In genomic region chr10:63273575-63273974, GRCh38 we compare ENCODE assay signal across 12 cellular contexts.
DNase-seq lines count a peak whose midpoint lies in the region; ATAC-seq, FAIRE-seq and TF ChIP-seq lines count a peak whose summit lies in the region.
"Had no signal": no experiment of that assay in that cellular context is flagged by ENCODE, and none has a peak within 500 bp of the region (broad histone marks: within the 10 kb centered on the region; RNA-seq: fewer than 3 reads in every experiment).

No MANE protein-coding gene starts in this region.

- CTCF ChIA-PET in endothelial cell of umbilical vein (lab: Charles Lee) = interaction anchor here (0.6 to 1.3 kb wide), 4 partner anchors 9 to 447 kb away, joined by 3 to 4 read pairs (median 4); no protein-coding TSS in a partner anchor

- TF ChIP-seq CTCF in Peyer's patch (IDR thresholded peaks at IDR 0.05) (no peak), endothelial cell of umbilical vein (IDR thresholded peaks at IDR 0.05; ENCODE audit: extremely low read depth in 1 of 2, insufficient read depth in 1 of 2, low read depth in 1 of 2, low read length in 2 of 2) (no peak)

- H3K4me3 ChIP-seq in Peyer's patch (no peak overlapping the region), endothelial cell of umbilical vein (replicated peaks in 1 of 3; ENCODE audit: insufficient read depth in 1 of 3, low read depth in 1 of 3, low read length in 3 of 3) (no peak overlapping the region)

- peak overlapping the region; percentile 40 for H3K4me3 Mint-ChIP-seq in activated CD4-positive, alpha-beta T cell treated with anti-CD3 and anti-CD28 coated beads, Interleukin-2, amount 10 ng/mL, durations not matched to agents 24 days and 14 days
- H3K4me3 Mint-ChIP-seq in stimulated activated memory B cell treated with anti-CD40 and anti-IgM and Interleukin-4, amounts not matched to agents 10 μg/mL and 1 μg/mL and 100 μg/mL, for 72 hours = no peak overlapping the region

- peaks cover 22% of the 10 kb centered on the region for H3K4me1 Mint-ChIP-seq in activated CD4-positive, alpha-beta T cell treated with anti-CD3 and anti-CD28 coated beads, Interleukin-2, amount 10 ng/mL, durations not matched to agents 24 days and 14 days
- H3K4me1 Mint-ChIP-seq in stimulated activated memory B cell treated with anti-CD40 and anti-IgM and Interleukin-4, amounts not matched to agents 10 μg/mL and 1 μg/mL and 100 μg/mL, for 72 hours = peaks cover 28% of the 10 kb centered on the region

- no peak for ATAC-seq in stimulated activated memory B cell treated with anti-CD40 and anti-IgM and Interleukin-4, amounts not matched to agents 10 μg/mL and 1 μg/mL and 100 μg/mL, for 72 hours
- ATAC-seq in HG03460 (IDR thresholded peaks at IDR 0.05; ENCODE audit: unreplicated experiment) = no peak
- ATAC-seq: left colon had no signal

- H3K9ac ChIP-seq in endothelial cell of umbilical vein (replicated peaks; ENCODE audit: extremely low read depth, insufficient read depth, low read length) = peak overlapping the region; percentile 70

- intact Hi-C loops in activated CD4-positive, alpha-beta T cell treated with anti-CD3 and anti-CD28 coated beads, Interleukin-2, amount 10 ng/mL, durations not matched to agents 24 days and 14 days (cut with micrococcal nuclease) = no loop called here
- intact Hi-C loops in endothelial cell of umbilical vein (cut with micrococcal nuclease) = no loop called here

- H2AFZ ChIP-seq in endothelial cell of umbilical vein (ENCODE audit: low read depth, low read length) = no peak overlapping the region

- no peaks in the 10 kb centered on the region for H3K36me3 Mint-ChIP-seq in activated CD4-positive, alpha-beta T cell treated with anti-CD3 and anti-CD28 coated beads, Interleukin-2, amount 10 ng/mL, durations not matched to agents 24 days and 14 days (ENCODE audit: low read depth)
- H3K36me3 Mint-ChIP-seq in stimulated activated memory B cell treated with anti-CD40 and anti-IgM and Interleukin-4, amounts not matched to agents 10 μg/mL and 1 μg/mL and 100 μg/mL, for 72 hours = no peaks in the 10 kb centered on the region

- H3K9me3 Mint-ChIP-seq in activated CD4-positive, alpha-beta T cell treated with anti-CD3 and anti-CD28 coated beads, Interleukin-2, amount 10 ng/mL, durations not matched to agents 24 days and 14 days = no peaks in the 10 kb centered on the region
- no peaks in the 10 kb centered on the region for H3K9me3 Mint-ChIP-seq in stimulated activated memory B cell treated with anti-CD40 and anti-IgM and Interleukin-4, amounts not matched to agents 10 μg/mL and 1 μg/mL and 100 μg/mL, for 72 hours

- H3K9me1 ChIP-seq in endothelial cell of umbilical vein (replicated peaks; ENCODE audit: control insufficient read depth, extremely low read depth, insufficient read depth, low read length) = no peaks in the 10 kb centered on the region

- H3K27me3 Mint-ChIP-seq in activated CD4-positive, alpha-beta T cell treated with anti-CD3 and anti-CD28 coated beads, Interleukin-2, amount 10 ng/mL, durations not matched to agents 24 days and 14 days = no peaks in the 10 kb centered on the region
- H3K27me3 Mint-ChIP-seq in stimulated activated memory B cell treated with anti-CD40 and anti-IgM and Interleukin-4, amounts not matched to agents 10 μg/mL and 1 μg/mL and 100 μg/mL, for 72 hours = no peaks in the 10 kb centered on the region

- dilution Hi-C loops in endothelial cell of umbilical vein (cut with MboI; ENCODE audit: extremely low pct_ligation_motif_present, low sequenced_read_pairs) = no loop called here

- POLR2A ChIA-PET in endothelial cell of umbilical vein (lab: Charles Lee) = no interaction called here

- peak overlapping the region; percentile 85 for H3K4me2 ChIP-seq in endothelial cell of umbilical vein (ENCODE audit: insufficient read depth, low read length)

- H3K36me3 ChIP-seq in Peyer's patch (no peaks in the 10 kb centered on the region), endothelial cell of umbilical vein (ENCODE audit: control insufficient read depth in 2 of 2, extremely low read depth in 1 of 2, insufficient read depth in 2 of 2, low read length in 2 of 2) (no peaks in the 10 kb centered on the region)

- no peaks in the 10 kb centered on the region for H4K20me1 ChIP-seq in endothelial cell of umbilical vein (replicated peaks; ENCODE audit: control insufficient read depth, extremely low read depth, insufficient read depth, low read length)

- H3K27me3 ChIP-seq in Peyer's patch (no peaks in the 10 kb centered on the region), endothelial cell of umbilical vein (ENCODE audit: control insufficient read depth in 2 of 2, insufficient read depth in 2 of 2, low read length in 2 of 2) (no peaks in the 10 kb centered on the region)

- H3K4me1 ChIP-seq in Peyer's patch = peaks cover 0 to 14% (median 9%) of the 10 kb centered on the region in 4 donors
- peaks cover 30% of the 10 kb centered on the region for H3K4me1 ChIP-seq in endothelial cell of umbilical vein (ENCODE audit: control insufficient read depth, extremely low read depth, insufficient read depth, low read length)

- H3K27ac ChIP-seq in Peyer's patch (peak overlapping the region in 3 of 4 donors; percentile 16 to 48 (median 24)), endothelial cell of umbilical vein (ENCODE audit: insufficient read depth, low read depth, low read length) (peak overlapping the region; percentile 75)

- no TSS peak for BruUV-seq in endothelial cell of umbilical vein (replicated peaks; lab: Mats Ljungman, UMichigan)

- TF ChIP-seq POLR2A in Peyer's patch (IDR thresholded peaks at IDR 0.05) (no peak), endothelial cell of umbilical vein (IDR thresholded peaks at IDR 0.05; ENCODE audit: low read depth, low read length) (no peak)

- DNase-seq in activated CD4-positive, alpha-beta T cell treated with anti-CD3 and anti-CD28 coated beads, Interleukin-2, amount 10 ng/mL, durations not matched to agents 24 days and 14 days = peak; percentile 70
- no peak for DNase-seq in activated CD4-positive, alpha-beta T cell treated with anti-CD3 and anti-CD28 coated beads, Interleukin-2, amount 50 U/mL, for 48 hours
- no peak for DNase-seq in Peyer's patch
- DNase-seq in endothelial cell of umbilical vein (ENCODE audit: low read depth, low spot score) = peak; percentile 85
- DNase-seq in NCI-H2196 (lab: John Stamatoyannopoulos, UW; ENCODE audit: unreplicated experiment) = no peak
- DNase-seq in DMS 273 treated with DMSO at 0.1 percent for 48 hours (lab: John Stamatoyannopoulos, UW) = no peak
- DNase-seq: ACHN; left colon; NCI-H187 treated with DMSO at 0.1 percent for 48 hours; stimulated activated CD4-positive, alpha-beta T cell treated with anti-CD3 and anti-CD28 coated beads, Interleukin-1b, Interleukin-23, amount 100 ng/mL, for 48 hours had no signal

- peaks cover 39% of the 10 kb centered on the region for H3K79me2 ChIP-seq in endothelial cell of umbilical vein (ENCODE audit: control insufficient read depth, insufficient read depth, low read length)

- peak overlapping the region; percentile 85 for H3K27ac Mint-ChIP-seq in activated CD4-positive, alpha-beta T cell treated with anti-CD3 and anti-CD28 coated beads, Interleukin-2, amount 10 ng/mL, durations not matched to agents 24 days and 14 days
- H3K27ac Mint-ChIP-seq in stimulated activated memory B cell treated with anti-CD40 and anti-IgM and Interleukin-4, amounts not matched to agents 10 μg/mL and 1 μg/mL and 100 μg/mL, for 72 hours = peak overlapping the region; percentile 59

- peak; percentile 66 for FAIRE-seq in endothelial cell of umbilical vein (lab: Jason Lieb, UNC)

- H3K9me3 ChIP-seq in Peyer's patch (no peaks in the 10 kb centered on the region), endothelial cell of umbilical vein (replicated peaks; ENCODE audit: control insufficient read depth, insufficient read depth, low read length) (no peaks in the 10 kb centered on the region)

TF ChIP-seq in endothelial cell of umbilical vein, 7 proteins besides CTCF, POLR2A, EP300 and RAD21:
- TF ChIP-seq POLR2AphosphoS5 (IDR thresholded peaks at IDR 0.05; ENCODE audit: insufficient read depth, low read depth, low read length) (no peak), JUN (IDR thresholded peaks at IDR 0.05; ENCODE audit: borderline replicate concordance, insufficient read depth, insufficient read length, low read depth) (peak; percentile 30)

Comparison
In these comparisons a context has a peak if more than half of its experiments do, and no peak if none do; other contexts are left out.
1. DNase-seq: peak in activated CD4-positive, alpha-beta T cell treated with anti-CD3 and anti-CD28 coated beads, Interleukin-2, amount 10 ng/mL, durations not matched to agents 24 days and 14 days (single experiment) and endothelial cell of umbilical vein (single experiment); none in activated CD4-positive, alpha-beta T cell treated with anti-CD3 and anti-CD28 coated beads, Interleukin-2, amount 50 U/mL, for 48 hours (0 of 2), Peyer's patch (0 of 3), NCI-H2196 (single experiment) and DMS 273 treated with DMSO at 0.1 percent for 48 hours (single experiment).